ENCODE assay signal across 1 cellular context in the genomic region with DNA sequence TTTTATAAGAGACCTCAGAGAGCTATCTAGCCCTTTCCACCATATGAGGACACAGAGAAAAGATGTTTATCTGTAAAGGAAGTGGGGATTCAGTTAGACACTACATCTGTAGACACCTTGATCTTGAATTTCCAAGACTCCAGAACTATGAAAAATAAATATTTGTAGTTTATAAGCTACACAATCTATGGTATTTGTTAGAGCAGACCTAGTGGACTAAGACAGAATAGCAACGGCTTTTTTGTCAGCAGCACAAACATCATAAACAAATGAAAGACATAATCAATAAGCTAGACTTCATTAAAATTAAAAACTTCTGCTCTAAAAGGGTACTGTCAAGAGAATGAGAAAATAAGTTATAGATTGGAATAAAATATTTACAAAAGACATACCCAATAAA.
TF ChIP-seq lines count a peak whose summit lies in the region.

No MANE protein-coding gene starts in this region.

TF ChIP-seq in HepG2, 621 proteins besides CTCF, POLR2A, EP300 and RAD21 (continued from another document):
- no peak for TF ChIP-seq ZNF570 (CRISPR knock-in tag; IDR thresholded peaks at IDR 0.05; ENCODE audit: borderline replicate concordance)
- TF ChIP-seq ARID4A (CRISPR knock-in tag; IDR thresholded peaks at IDR 0.05; ENCODE audit: borderline replicate concordance) = no peak
- TF ChIP-seq FOXP1 (IDR thresholded peaks at IDR 0.05) = no peak
- TF ChIP-seq FOXP1 (CRISPR knock-in tag; IDR thresholded peaks at IDR 0.05) = no peak
- TF ChIP-seq ZNF3 (CRISPR knock-in tag; IDR thresholded peaks at IDR 0.05) = no peak
- TF ChIP-seq ZXDC (CRISPR knock-in tag; IDR thresholded peaks at IDR 0.05) = no peak
- no peak for TF ChIP-seq ZNF383 (CRISPR knock-in tag; IDR thresholded peaks at IDR 0.05; ENCODE audit: borderline replicate concordance)
TF ChIP-seq in HepG2: peak in this region for 0.
